ENCODE assay signal across 2 cellular contexts in the genomic region with DNA sequence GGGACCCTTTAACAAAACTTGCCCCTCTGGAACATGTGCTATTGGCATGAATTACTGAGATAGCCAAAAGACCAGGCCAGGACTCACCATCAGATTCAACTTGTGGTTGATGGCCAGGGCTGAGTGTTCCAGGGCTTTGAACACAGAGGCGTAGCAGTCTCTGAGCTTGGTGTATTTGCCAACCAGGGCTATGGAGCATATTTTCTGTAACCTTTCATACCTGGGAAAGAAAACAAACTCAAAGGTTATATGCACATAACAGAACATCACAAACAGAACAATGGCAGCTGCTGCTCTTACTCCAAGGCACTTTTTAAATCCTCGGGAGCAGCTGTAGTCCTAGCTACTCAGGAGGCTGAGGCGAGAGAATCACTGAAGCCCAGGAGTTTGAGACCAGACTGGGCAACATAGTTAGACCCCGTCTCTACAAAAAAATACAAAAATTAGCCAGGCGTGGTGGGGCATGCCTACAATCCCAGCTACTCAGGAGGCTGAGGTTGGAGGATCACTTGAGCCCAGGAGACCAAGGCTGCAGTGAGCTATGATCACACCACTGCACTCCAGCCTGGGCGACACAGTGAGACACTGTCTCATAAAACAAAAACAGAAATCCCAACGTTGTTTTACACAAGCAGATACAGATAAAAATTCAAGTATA.
TF ChIP-seq lines count a peak whose summit lies in the region.

No MANE protein-coding gene starts in this region.

TF ChIP-seq in A549, 52 proteins besides CTCF, POLR2A, EP300 and RAD21:
- no peak for TF ChIP-seq ZSCAN20 (CRISPR knock-in tag; IDR thresholded peaks at IDR 0.05)
- no peak for TF ChIP-seq POLR2AphosphoS2 (conservative IDR thresholded peaks at IDR 0.05; ENCODE audit: low read length)
- no peak for TF ChIP-seq CBX8 (IDR thresholded peaks at IDR 0.05)
- TF ChIP-seq JUN (IDR thresholded peaks at IDR 0.05), result no peak
- TF ChIP-seq, protein P1, sequence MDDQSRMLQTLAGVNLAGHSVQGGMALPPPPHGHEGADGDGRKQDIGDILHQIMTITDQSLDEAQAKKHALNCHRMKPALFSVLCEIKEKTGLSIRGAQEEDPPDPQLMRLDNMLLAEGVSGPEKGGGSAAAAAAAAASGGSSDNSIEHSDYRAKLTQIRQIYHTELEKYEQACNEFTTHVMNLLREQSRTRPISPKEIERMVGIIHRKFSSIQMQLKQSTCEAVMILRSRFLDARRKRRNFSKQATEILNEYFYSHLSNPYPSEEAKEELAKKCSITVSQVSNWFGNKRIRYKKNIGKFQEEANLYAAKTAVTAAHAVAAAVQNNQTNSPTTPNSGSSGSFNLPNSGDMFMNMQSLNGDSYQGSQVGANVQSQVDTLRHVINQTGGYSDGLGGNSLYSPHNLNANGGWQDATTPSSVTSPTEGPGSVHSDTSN (IDR thresholded peaks at IDR 0.05), result no peak
- TF ChIP-seq, protein P2, sequence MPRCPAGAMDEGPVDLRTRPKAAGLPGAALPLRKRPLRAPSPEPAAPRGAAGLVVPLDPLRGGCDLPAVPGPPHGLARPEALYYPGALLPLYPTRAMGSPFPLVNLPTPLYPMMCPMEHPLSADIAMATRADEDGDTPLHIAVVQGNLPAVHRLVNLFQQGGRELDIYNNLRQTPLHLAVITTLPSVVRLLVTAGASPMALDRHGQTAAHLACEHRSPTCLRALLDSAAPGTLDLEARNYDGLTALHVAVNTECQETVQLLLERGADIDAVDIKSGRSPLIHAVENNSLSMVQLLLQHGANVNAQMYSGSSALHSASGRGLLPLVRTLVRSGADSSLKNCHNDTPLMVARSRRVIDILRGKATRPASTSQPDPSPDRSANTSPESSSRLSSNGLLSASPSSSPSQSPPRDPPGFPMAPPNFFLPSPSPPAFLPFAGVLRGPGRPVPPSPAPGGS (IDR thresholded peaks at IDR 0.05), result no peak
- no peak for TF ChIP-seq RFX5 (IDR thresholded peaks at IDR 0.05)

TF ChIP-seq in HepG2, 621 proteins besides CTCF, POLR2A, EP300 and RAD21:
- peak; percentile 75 for TF ChIP-seq ZNF121 (CRISPR knock-in tag; IDR thresholded peaks at IDR 0.05)
- no peak for TF ChIP-seq FOXP1 (IDR thresholded peaks at IDR 0.05)
- TF ChIP-seq FOXP1 (CRISPR knock-in tag; IDR thresholded peaks at IDR 0.05), result 0 out of 2 replicates have a peak, but pooled peaks have one; percentile 6
- TF ChIP-seq NCOR1 (IDR thresholded peaks at IDR 0.05; ENCODE audit: borderline replicate concordance, low read length), result no peak
- TF ChIP-seq AGO2 (optimal IDR thresholded peaks at IDR 0.05; ENCODE audit: low read depth, low read length), result no peak
- no peak for TF ChIP-seq SOX5 (CRISPR knock-in tag; IDR thresholded peaks at IDR 0.05; ENCODE audit: borderline replicate concordance)
- TF ChIP-seq SOX6 (IDR thresholded peaks at IDR 0.05), result no peak
- peak; percentile 48; the same call in 1 of the 2 replicates for TF ChIP-seq SOX6 (CRISPR knock-in tag; IDR thresholded peaks at IDR 0.05)
- peak; percentile 27; the same call in 1 of the 2 replicates for TF ChIP-seq NR2F6 (IDR thresholded peaks at IDR 0.05)
- 0 out of 2 replicates have a peak, but pooled peaks have one; percentile 18 for TF ChIP-seq NR2F6 (CRISPR knock-in tag; IDR thresholded peaks at IDR 0.05)
- TF ChIP-seq, protein P3, sequence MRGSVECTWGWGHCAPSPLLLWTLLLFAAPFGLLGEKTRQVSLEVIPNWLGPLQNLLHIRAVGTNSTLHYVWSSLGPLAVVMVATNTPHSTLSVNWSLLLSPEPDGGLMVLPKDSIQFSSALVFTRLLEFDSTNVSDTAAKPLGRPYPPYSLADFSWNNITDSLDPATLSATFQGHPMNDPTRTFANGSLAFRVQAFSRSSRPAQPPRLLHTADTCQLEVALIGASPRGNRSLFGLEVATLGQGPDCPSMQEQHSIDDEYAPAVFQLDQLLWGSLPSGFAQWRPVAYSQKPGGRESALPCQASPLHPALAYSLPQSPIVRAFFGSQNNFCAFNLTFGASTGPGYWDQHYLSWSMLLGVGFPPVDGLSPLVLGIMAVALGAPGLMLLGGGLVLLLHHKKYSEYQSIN (CRISPR knock-in tag; IDR thresholded peaks at IDR 0.05; ENCODE audit: borderline replicate concordance), result no peak
- TF ChIP-seq, protein P4, sequence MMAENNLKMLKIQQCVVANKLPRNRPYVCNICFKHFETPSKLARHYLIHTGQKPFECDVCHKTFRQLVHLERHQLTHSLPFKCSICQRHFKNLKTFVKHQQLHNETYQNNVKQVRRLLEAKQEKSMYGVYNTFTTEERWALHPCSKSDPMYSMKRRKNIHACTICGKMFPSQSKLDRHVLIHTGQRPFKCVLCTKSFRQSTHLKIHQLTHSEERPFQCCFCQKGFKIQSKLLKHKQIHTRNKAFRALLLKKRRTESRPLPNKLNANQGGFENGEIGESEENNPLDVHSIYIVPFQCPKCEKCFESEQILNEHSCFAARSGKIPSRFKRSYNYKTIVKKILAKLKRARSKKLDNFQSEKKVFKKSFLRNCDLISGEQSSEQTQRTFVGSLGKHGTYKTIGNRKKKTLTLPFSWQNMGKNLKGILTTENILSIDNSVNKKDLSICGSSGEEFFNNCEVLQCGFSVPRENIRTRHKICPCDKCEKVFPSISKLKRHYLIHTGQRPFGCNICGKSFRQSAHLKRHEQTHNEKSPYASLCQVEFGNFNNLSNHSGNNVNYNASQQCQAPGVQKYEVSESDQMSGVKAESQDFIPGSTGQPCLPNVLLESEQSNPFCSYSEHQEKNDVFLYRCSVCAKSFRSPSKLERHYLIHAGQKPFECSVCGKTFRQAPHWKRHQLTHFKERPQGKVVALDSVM (CRISPR knock-in tag; IDR thresholded peaks at IDR 0.05), result peak; percentile 66; the same call in 1 of the 2 replicates
- no peak for TF ChIP-seq RCOR2 (CRISPR knock-in tag; IDR thresholded peaks at IDR 0.05)
- no peak for TF ChIP-seq HOXD1 (CRISPR knock-in tag; IDR thresholded peaks at IDR 0.05)
- TF ChIP-seq, protein P5, sequence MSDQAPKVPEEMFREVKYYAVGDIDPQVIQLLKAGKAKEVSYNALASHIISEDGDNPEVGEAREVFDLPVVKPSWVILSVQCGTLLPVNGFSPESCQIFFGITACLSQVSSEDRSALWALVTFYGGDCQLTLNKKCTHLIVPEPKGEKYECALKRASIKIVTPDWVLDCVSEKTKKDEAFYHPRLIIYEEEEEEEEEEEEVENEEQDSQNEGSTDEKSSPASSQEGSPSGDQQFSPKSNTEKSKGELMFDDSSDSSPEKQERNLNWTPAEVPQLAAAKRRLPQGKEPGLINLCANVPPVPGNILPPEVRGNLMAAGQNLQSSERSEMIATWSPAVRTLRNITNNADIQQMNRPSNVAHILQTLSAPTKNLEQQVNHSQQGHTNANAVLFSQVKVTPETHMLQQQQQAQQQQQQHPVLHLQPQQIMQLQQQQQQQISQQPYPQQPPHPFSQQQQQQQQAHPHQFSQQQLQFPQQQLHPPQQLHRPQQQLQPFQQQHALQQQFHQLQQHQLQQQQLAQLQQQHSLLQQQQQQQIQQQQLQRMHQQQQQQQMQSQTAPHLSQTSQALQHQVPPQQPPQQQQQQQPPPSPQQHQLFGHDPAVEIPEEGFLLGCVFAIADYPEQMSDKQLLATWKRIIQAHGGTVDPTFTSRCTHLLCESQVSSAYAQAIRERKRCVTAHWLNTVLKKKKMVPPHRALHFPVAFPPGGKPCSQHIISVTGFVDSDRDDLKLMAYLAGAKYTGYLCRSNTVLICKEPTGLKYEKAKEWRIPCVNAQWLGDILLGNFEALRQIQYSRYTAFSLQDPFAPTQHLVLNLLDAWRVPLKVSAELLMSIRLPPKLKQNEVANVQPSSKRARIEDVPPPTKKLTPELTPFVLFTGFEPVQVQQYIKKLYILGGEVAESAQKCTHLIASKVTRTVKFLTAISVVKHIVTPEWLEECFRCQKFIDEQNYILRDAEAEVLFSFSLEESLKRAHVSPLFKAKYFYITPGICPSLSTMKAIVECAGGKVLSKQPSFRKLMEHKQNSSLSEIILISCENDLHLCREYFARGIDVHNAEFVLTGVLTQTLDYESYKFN (CRISPR knock-in tag; conservative IDR thresholded peaks at IDR 0.05), result peak; percentile 49
- peak; percentile 38 for TF ChIP-seq SALL1 (CRISPR knock-in tag; IDR thresholded peaks at IDR 0.05)
- peak; percentile 37 for TF ChIP-seq TEAD3 (CRISPR knock-in tag; optimal IDR thresholded peaks at IDR 0.05; ENCODE audit: borderline replicate concordance)
